Comparison of ENCODE assay signal across 2 cellular contexts in genomic region chr4:153188966-153189801, GRCh38.
TF ChIP-seq lines count a peak whose summit lies in the region.

No MANE protein-coding gene starts in this region.

TF ChIP-seq in IMR-90, 13 proteins besides CTCF, POLR2A, EP300 and RAD21:
- no peak for TF ChIP-seq CHD1 (IDR thresholded peaks at IDR 0.05; ENCODE audit: low read depth, low read length)
- no peak for TF ChIP-seq USF2 (IDR thresholded peaks at IDR 0.05; ENCODE audit: low read depth, low read length)
- TF ChIP-seq MAFK (IDR thresholded peaks at IDR 0.05; ENCODE audit: low read depth, low read length), result no peak
- no peak for TF ChIP-seq ELK1 (IDR thresholded peaks at IDR 0.05; ENCODE audit: borderline replicate concordance, low read depth, low read length)
- no peak for TF ChIP-seq FOS (IDR thresholded peaks at IDR 0.05; ENCODE audit: low read depth, low read length)
- TF ChIP-seq BHLHE40 (IDR thresholded peaks at IDR 0.05; ENCODE audit: low read depth, low read length), result no peak
- no peak for TF ChIP-seq SMC3 (IDR thresholded peaks at IDR 0.05; ENCODE audit: low read depth, low read length)
- no peak for TF ChIP-seq MAZ (IDR thresholded peaks at IDR 0.05; ENCODE audit: borderline replicate concordance, low read depth, low read length)
- TF ChIP-seq CEBPB (IDR thresholded peaks at IDR 0.05; ENCODE audit: low read depth, low read length), result no peak
- no peak for TF ChIP-seq NFE2L2 (IDR thresholded peaks at IDR 0.05; ENCODE audit: low read depth, low read length)
- TF ChIP-seq RFX5 (IDR thresholded peaks at IDR 0.05; ENCODE audit: low read depth, low read length), result no peak
- no peak for TF ChIP-seq RCOR1 (IDR thresholded peaks at IDR 0.05; ENCODE audit: insufficient replicate concordance, low read length)
- no peak for TF ChIP-seq MXI1 (IDR thresholded peaks at IDR 0.05; ENCODE audit: borderline replicate concordance, low read depth, low read length)

TF ChIP-seq in K562, 482 proteins besides CTCF, POLR2A, EP300 and RAD21:
- no peak for TF ChIP-seq CREB1 (IDR thresholded peaks at IDR 0.05)
- no peak for TF ChIP-seq CREB1 (CRISPR knock-in tag; IDR thresholded peaks at IDR 0.05)
- peak; percentile 45; the same call in 1 of the 2 replicates for TF ChIP-seq FOSL1 (tag; conservative IDR thresholded peaks at IDR 0.05)
- no peak for TF ChIP-seq ZNF583 (CRISPR knock-in tag; IDR thresholded peaks at IDR 0.05)
- no peak for TF ChIP-seq HNRNPLL (IDR thresholded peaks at IDR 0.05; ENCODE audit: low read depth, low read length, poor library complexity, severe bottlenecking)
- TF ChIP-seq PTBP1 (IDR thresholded peaks at IDR 0.05; ENCODE audit: low read depth, low read length), result no peak
- TF ChIP-seq TFAP4 (CRISPR knock-in tag; IDR thresholded peaks at IDR 0.05; ENCODE audit: borderline replicate concordance), result no peak
- 0 out of 2 replicates have a peak, but pooled peaks have one; percentile 10 for TF ChIP-seq TCF3 (CRISPR knock-in tag; IDR thresholded peaks at IDR 0.05)
- TF ChIP-seq ZNF644 (tag; IDR thresholded peaks at IDR 0.05; ENCODE audit: low read depth), result no peak
- TF ChIP-seq FOXP4 (CRISPR knock-in tag; IDR thresholded peaks at IDR 0.05; ENCODE audit: borderline replicate concordance), result no peak
- TF ChIP-seq TBL1XR1 (IDR thresholded peaks at IDR 0.05; ENCODE audit: low read length in 2 of 2), result no peak
- 0 out of 2 replicates have a peak, but pooled peaks have one; percentile 12 for TF ChIP-seq JUND (IDR thresholded peaks at IDR 0.05; ENCODE audit: borderline replicate concordance, low read depth, low read length)
- no peak for TF ChIP-seq JUND (tag; IDR thresholded peaks at IDR 0.05; ENCODE audit: borderline replicate concordance, low read depth, low read length)
- 0 out of 2 replicates have a peak, but pooled peaks have one; percentile 35 for TF ChIP-seq ESRRA (IDR thresholded peaks at IDR 0.05; ENCODE audit: borderline replicate concordance, low read depth)
- peak; percentile 33; the same call in 1 of the 2 replicates for TF ChIP-seq ATF3 (IDR thresholded peaks at IDR 0.05)
- TF ChIP-seq ATF3 (CRISPR knock-in tag; conservative IDR thresholded peaks at IDR 0.05), result no peak
